ENCODE assay signal across 1 cellular context in the genomic region with DNA sequence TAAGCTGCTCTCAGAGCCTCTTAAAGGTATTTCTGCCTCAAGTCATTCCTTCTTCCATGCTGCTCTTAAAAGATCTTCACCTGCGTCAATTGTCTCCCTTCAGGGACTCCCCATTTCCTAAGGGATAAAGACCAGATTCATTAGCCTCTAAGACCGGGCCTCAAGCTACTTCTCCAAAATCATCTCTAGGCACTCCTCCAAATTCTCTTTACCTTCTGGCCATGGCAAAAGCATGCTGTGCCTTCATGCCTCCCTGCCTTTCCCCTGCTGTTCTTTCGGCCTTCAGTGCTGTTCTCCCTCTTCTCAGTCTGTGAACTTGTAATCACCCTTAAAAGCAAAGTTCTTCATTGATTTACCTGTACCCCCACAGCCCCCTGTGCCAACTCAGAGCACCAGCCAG.
TF ChIP-seq lines count a peak whose summit lies in the region.

No MANE protein-coding gene starts in this region.

TF ChIP-seq in GM12878, 131 proteins besides CTCF, POLR2A, EP300 and RAD21 (continued from another document):
- TF ChIP-seq RELA (IDR thresholded peaks at IDR 0.05; ENCODE audit: borderline replicate concordance, partially characterized antibody) (no peak), SP1 (IDR thresholded peaks at IDR 0.05; ENCODE audit: low read depth, low read length) (no peak), BHLHE40 (IDR thresholded peaks at IDR 0.05; ENCODE audit: borderline replicate concordance in 1 of 2, low read depth in 2 of 2, low read length in 1 of 2) (no peak), ZNF384 (IDR thresholded peaks at IDR 0.05; ENCODE audit: borderline replicate concordance, low read depth, low read length) (no peak), TBL1XR1 (IDR thresholded peaks at IDR 0.05; ENCODE audit: low read depth, low read length) (no peak), RUNX3 (IDR thresholded peaks at IDR 0.05; ENCODE audit: low read length) (no peak)
- TF ChIP-seq, protein P1, sequence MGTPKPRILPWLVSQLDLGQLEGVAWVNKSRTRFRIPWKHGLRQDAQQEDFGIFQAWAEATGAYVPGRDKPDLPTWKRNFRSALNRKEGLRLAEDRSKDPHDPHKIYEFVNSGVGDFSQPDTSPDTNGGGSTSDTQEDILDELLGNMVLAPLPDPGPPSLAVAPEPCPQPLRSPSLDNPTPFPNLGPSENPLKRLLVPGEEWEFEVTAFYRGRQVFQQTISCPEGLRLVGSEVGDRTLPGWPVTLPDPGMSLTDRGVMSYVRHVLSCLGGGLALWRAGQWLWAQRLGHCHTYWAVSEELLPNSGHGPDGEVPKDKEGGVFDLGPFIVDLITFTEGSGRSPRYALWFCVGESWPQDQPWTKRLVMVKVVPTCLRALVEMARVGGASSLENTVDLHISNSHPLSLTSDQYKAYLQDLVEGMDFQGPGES (IDR thresholded peaks at IDR 0.05), result no peak
